1 cellular context compared by ENCODE assay signal in genomic region chr15:38873151-38873550, GRCh38.
TF ChIP-seq lines count a peak whose summit lies in the region.

No MANE protein-coding gene starts in this region.

TF ChIP-seq in H1, 55 proteins besides CTCF, POLR2A, EP300 and RAD21:
- TF ChIP-seq PHF8 (conservative IDR thresholded peaks at IDR 0.05; ENCODE audit: low read depth, low read length) (no peak), BRCA1 (IDR thresholded peaks at IDR 0.05; ENCODE audit: low read depth, low read length) (no peak), TBP (IDR thresholded peaks at IDR 0.05; ENCODE audit: low read depth, low read length) (no peak), EZH2 (IDR thresholded peaks at IDR 0.05; ENCODE audit: low read depth, low read length, severe bottlenecking) (no peak), SAP30 (IDR thresholded peaks at IDR 0.05; ENCODE audit: insufficient read depth, insufficient replicate concordance, low read length) (no peak), CHD1 (IDR thresholded peaks at IDR 0.05; ENCODE audit: low read depth, low read length) (no peak), BCL11A (IDR thresholded peaks at IDR 0.05; ENCODE audit: low read depth in 2 of 2, low read length in 2 of 2) (no peak)
